ENCODE assay signal across 21 cellular contexts in genomic region chr3:145623349-145623748, GRCh38.
DNase-seq lines count a peak whose midpoint lies in the region; ATAC-seq and TF ChIP-seq lines count a peak whose summit lies in the region.
"Had no signal": no experiment of that assay in that cellular context is flagged by ENCODE, and none has a peak within 500 bp of the region (broad histone marks: within the 10 kb centered on the region; RNA-seq: fewer than 3 reads in every experiment).

No MANE protein-coding gene starts in this region.

- CTCF ChIA-PET in HEK293T (lab: Yijun Ruan, JAX) (no interaction called here), PC-3 (lab: Charles Lee) (no interaction called here)

- TF ChIP-seq CTCF in PC-3 (conservative IDR thresholded peaks at IDR 0.05; ENCODE audit: low read depth, low read length), result no peak
- TF ChIP-seq CTCF in epithelial cell of esophagus (IDR thresholded peaks at IDR 0.05; ENCODE audit: insufficient read depth, low read depth, low read length, missing control alignments), result no peak
- no peak for TF ChIP-seq CTCF in foreskin keratinocyte (conservative IDR thresholded peaks at IDR 0.05)
- no peak for TF ChIP-seq CTCF in gastroesophageal sphincter (IDR thresholded peaks at IDR 0.05)

- no peak overlapping the region for H3K4me2 ChIP-seq in PC-3 (ENCODE audit: low read length)
- H3K4me2 ChIP-seq: A549 had no signal

- ATAC-seq in PC-3, result peak; percentile 85
- peak; percentile 16 for ATAC-seq in foreskin keratinocyte
- ATAC-seq in gastroesophageal sphincter, result no peak
- ATAC-seq: A549, Right ventricle myocardium inferior had no signal

- BruUV-seq in PC-3 (replicated peaks; lab: Mats Ljungman, UMichigan), result no TSS peak

- POLR2A ChIA-PET in HEK293T (lab: Yijun Ruan, JAX) (no interaction called here), PC-3 (lab: Charles Lee; ENCODE audit: unreplicated experiment) (no interaction called here)

- no peaks in the 10 kb centered on the region for H3K9me3 ChIP-seq in PC-3 (ENCODE audit: low read length)
- no peaks in the 10 kb centered on the region for H3K9me3 ChIP-seq in gastroesophageal sphincter
- H3K9me3 ChIP-seq: A549, SJSA1 had no signal

- H3K9me2 ChIP-seq in PC-3 (replicated peaks; ENCODE audit: low read length), result no peaks in the 10 kb centered on the region

- H3K4me1 ChIP-seq in PC-3 (ENCODE audit: insufficient read depth, low read length), result no peaks in the 10 kb centered on the region
- no peaks in the 10 kb centered on the region for H3K4me1 ChIP-seq in foreskin keratinocyte
- H3K4me1 ChIP-seq in gastroesophageal sphincter, result no peaks in the 10 kb centered on the region
- H3K4me1 ChIP-seq: A549, SJSA1 had no signal

- DNase-seq in HEK293T (ENCODE audit: extremely low spot score) (no peak), PC-3 (peak; percentile 30), epithelial cell of esophagus (ENCODE audit: low read depth) (peak; percentile 69), foreskin keratinocyte (peak; percentile 6 to 42), activated T-cell treated with anti-CD3 and anti-CD28 coated beads for 4 hours (no peak)
- DNase-seq in activated naive CD4-positive, alpha-beta T cell treated with Interleukin-2 at 50 U/mL for 16 hours, result no peak
- DNase-seq: EL, H7, Kasumi-1, MM.1S, NCI-H1048, NCI-H1417 treated with DMSO at 0.1 percent for 48 hours, NCI-H187, NCI-H2107, NCI-H446 treated with DMSO at 0.1 percent for 48 hours, NCI-H526 treated with DMSO at 0.1 percent for 48 hours, OCI-M1 had no signal

- no peak overlapping the region for H3K4me3 ChIP-seq in PC-3 (ENCODE audit: low read length)
- H3K4me3 ChIP-seq in epithelial cell of esophagus (ENCODE audit: low read length), result no peak overlapping the region
- H3K4me3 ChIP-seq in gastroesophageal sphincter, result no peak overlapping the region
- H3K4me3 ChIP-seq: A549, SJSA1 had no signal

- no peak for TF ChIP-seq POLR2A in gastroesophageal sphincter (IDR thresholded peaks at IDR 0.05)

- H3F3A ChIP-seq in PC-3 (ENCODE audit: low read length, unreplicated experiment), result no peaks in the 10 kb centered on the region

- H3K27ac ChIP-seq in PC-3 (ENCODE audit: low read length), result no peak overlapping the region
- H3K27ac ChIP-seq in foreskin keratinocyte, result no peak overlapping the region
- no peak overlapping the region for H3K27ac ChIP-seq in gastroesophageal sphincter
- H3K27ac ChIP-seq: A549, SJSA1 had no signal

- H3K9ac ChIP-seq in PC-3 (ENCODE audit: low read length), result no peak overlapping the region

- intact Hi-C loops in PC-3 (cut with micrococcal nuclease), result loop anchor here (5.0 kb wide), 1 partner anchor 211 kb away; no protein-coding TSS in a partner anchor

- TF ChIP-seq EP300 in gastroesophageal sphincter (IDR thresholded peaks at IDR 0.05), result no peak

- no peaks in the 10 kb centered on the region for H3K36me3 ChIP-seq in PC-3 (ENCODE audit: low read depth, low read length)
- H3K36me3 ChIP-seq in gastroesophageal sphincter, result no peaks in the 10 kb centered on the region
- H3K36me3 ChIP-seq: SJSA1 had no signal

- H3K27me3 ChIP-seq in PC-3 (ENCODE audit: low read length) (no peaks in the 10 kb centered on the region), foreskin keratinocyte (no peaks in the 10 kb centered on the region), gastroesophageal sphincter (no peaks in the 10 kb centered on the region)
- H3K27me3 ChIP-seq: SJSA1 had no signal

- no peaks in the 10 kb centered on the region for H4K20me1 ChIP-seq in PC-3 (ENCODE audit: low read length)

- no peak overlapping the region for H2AFZ ChIP-seq in PC-3 (ENCODE audit: low read length)

- no peaks in the 10 kb centered on the region for H3K79me2 ChIP-seq in PC-3 (ENCODE audit: low read length)

TF ChIP-seq in HEK293T, 16 proteins besides CTCF, POLR2A, EP300 and RAD21:
- TF ChIP-seq FOXM1 (IDR thresholded peaks at IDR 0.05; ENCODE audit: borderline replicate concordance), result no peak
- TF ChIP-seq PKNOX1 (IDR thresholded peaks at IDR 0.05), result peak; percentile 25; the same call in 1 of the 2 replicates
- no peak for TF ChIP-seq BHLHE40 (IDR thresholded peaks at IDR 0.05; ENCODE audit: borderline replicate concordance)

Comparison
In these comparisons a context has a peak if more than half of its experiments do, and no peak if none do; other contexts are left out.
1. DNase-seq: peak in PC-3 (single experiment), epithelial cell of esophagus (single experiment) and foreskin keratinocyte (2 of 2); none in HEK293T (single experiment), activated naive CD4-positive, alpha-beta T cell treated with Interleukin-2 at 50 U/mL for 16 hours (single experiment) and activated T-cell treated with anti-CD3 and anti-CD28 coated beads for 4 hours (single experiment).